ENCODE assay signal across 16 cellular contexts in genomic region chr9:124709291-124709690, GRCh38.
"Had no signal": no experiment of that assay in that cellular context is flagged by ENCODE, and none has a peak within 500 bp of the region (broad histone marks: within the 10 kb centered on the region; RNA-seq: fewer than 3 reads in every experiment).

No MANE protein-coding gene starts in this region.

- H3K27ac Mint-ChIP-seq: activated CD8-positive, alpha-beta memory T cell treated with anti-CD3 and anti-CD28 coated beads, Interleukin-2, amount 10 ng/mL, durations not matched to agents 7 days and 5 days; activated naive CD8-positive, alpha-beta T cell; activated T-cell treated with anti-CD3 and anti-CD28 coated beads, Interleukin-2, amount 50 U/mL, for 24 hours; nephron had no signal

- H3K4me1 ChIP-seq: lower lobe of right lung had no signal

- H3K4me3 Mint-ChIP-seq: activated CD8-positive, alpha-beta memory T cell treated with anti-CD3 and anti-CD28 coated beads, Interleukin-2, amount 10 ng/mL, durations not matched to agents 7 days and 5 days; activated naive CD8-positive, alpha-beta T cell; activated T-cell treated with anti-CD3 and anti-CD28 coated beads, Interleukin-2, amount 50 U/mL, for 24 hours; nephron had no signal

- H3K36me3 ChIP-seq: lower lobe of right lung, upper lobe of left lung had no signal

- H3K36me3 Mint-ChIP-seq: activated CD8-positive, alpha-beta memory T cell treated with anti-CD3 and anti-CD28 coated beads, Interleukin-2, amount 10 ng/mL, durations not matched to agents 7 days and 5 days; activated naive CD8-positive, alpha-beta T cell had no signal

- H3K9me3 ChIP-seq: lower lobe of right lung, mucosa of descending colon, psoas muscle, upper lobe of left lung had no signal

- H3K9me3 Mint-ChIP-seq: activated T-cell treated with anti-CD3 and anti-CD28 coated beads, Interleukin-2, amount 50 U/mL, for 24 hours had no signal

- H3K4me3 ChIP-seq: dorsolateral prefrontal cortex, lower lobe of right lung, mucosa of descending colon, psoas muscle, upper lobe of left lung had no signal

- DNase-seq: activated CD8-positive, alpha-beta memory T cell treated with anti-CD3 and anti-CD28 coated beads, Interleukin-2, amount 10 ng/mL, durations not matched to agents 7 days and 5 days; activated effector memory CD4-positive, alpha-beta T cell treated with Interleukin-2 at 50 U/mL for 16 hours; activated T-cell treated with anti-CD3 and anti-CD28 coated beads, Interleukin-2, amount 50 U/mL, for 24 hours; amygdala; dorsolateral prefrontal cortex; hippocampal formation; lower lobe of right lung; psoas muscle; stimulated activated CD4-positive, alpha-beta T cell treated with anti-CD3 and anti-CD28 coated beads, Interleukin-2, amount 100 ng/mL, for 24 hours; stimulated activated naive CD4-positive, alpha-beta T cell treated with Interleukin-2 at 50 U/mL for 16 hours; T-helper 2 cell; upper lobe of left lung had no signal

- H3K27ac ChIP-seq: dorsolateral prefrontal cortex, lower lobe of right lung, psoas muscle, upper lobe of left lung had no signal

- ATAC-seq: activated CD8-positive, alpha-beta memory T cell treated with anti-CD3 and anti-CD28 coated beads, Interleukin-2, amount 10 ng/mL, durations not matched to agents 7 days and 5 days; lower lobe of right lung; sciatic nerve had no signal

- H3K27me3 ChIP-seq: dorsolateral prefrontal cortex, upper lobe of left lung had no signal
